ENCODE assay signal across 1 cellular context in the genomic region with DNA sequence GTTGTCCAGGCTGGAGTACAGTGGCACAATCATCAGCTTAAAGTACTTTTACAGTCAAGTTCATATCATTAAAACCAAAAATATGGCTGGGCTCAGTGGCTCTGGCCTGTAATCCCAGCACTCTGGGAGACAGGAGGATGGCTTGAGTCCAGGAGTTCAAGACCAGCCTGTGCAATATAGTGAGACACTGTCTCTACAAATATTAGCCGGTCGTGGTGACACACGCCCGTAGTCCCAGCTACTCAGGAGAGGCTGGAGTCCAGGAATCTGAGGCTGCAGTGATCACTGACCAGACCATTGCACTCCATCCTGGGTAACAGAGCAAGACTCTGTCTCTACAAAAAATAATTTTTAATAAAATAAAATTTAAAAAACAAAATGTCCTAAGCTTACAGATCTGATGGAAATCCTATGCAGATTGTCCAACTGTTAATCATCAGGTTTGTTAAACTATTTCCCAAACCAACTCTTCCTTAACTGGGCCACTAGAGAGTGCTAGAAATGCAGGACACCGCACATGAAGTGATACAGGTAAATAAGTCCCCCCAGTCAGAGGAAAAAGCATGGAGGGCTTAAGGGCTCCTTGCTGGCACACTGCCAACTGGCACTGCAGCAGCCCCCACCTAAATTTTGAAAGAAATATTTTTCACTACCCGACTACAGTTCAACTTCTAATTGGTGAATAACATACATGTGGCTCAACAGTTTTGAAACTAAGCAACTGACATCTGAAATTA.
TF ChIP-seq lines count a peak whose summit lies in the region.

No MANE protein-coding gene starts in this region.

TF ChIP-seq in endothelial cell of umbilical vein, 7 proteins besides CTCF, POLR2A, EP300 and RAD21 (continued from another document):
- TF ChIP-seq EZH2 (IDR thresholded peaks at IDR 0.05; ENCODE audit: borderline replicate concordance, low read depth, low read length, severe bottlenecking) (no peak), GATA2 (IDR thresholded peaks at IDR 0.05; ENCODE audit: insufficient read depth, insufficient read length, low read depth, low read length) (no peak), JUN (IDR thresholded peaks at IDR 0.05; ENCODE audit: borderline replicate concordance, insufficient read depth, insufficient read length, low read depth) (no peak), MAX (IDR thresholded peaks at IDR 0.05; ENCODE audit: insufficient read depth, insufficient read length) (no peak), MYC (IDR thresholded peaks at IDR 0.05; ENCODE audit: low read depth, low read length) (no peak), FOS (IDR thresholded peaks at IDR 0.05; ENCODE audit: borderline replicate concordance, insufficient read depth, low read length) (no peak)
